In genomic region chr3:46423588-46423987, GRCh38 we compare ENCODE assay signal across 13 cellular contexts. TPM values are rescaled to one million over a fixed set of nuclear protein-coding genes. Genes with fewer than 3 reads are reported as not detected.
A peak's percentile ranks its signal among the peaks of the same experiment; 100 is the strongest.
DNase-seq lines count a peak whose midpoint lies in the region; ATAC-seq and TF ChIP-seq lines count a peak whose summit lies in the region.
"Had no signal": no experiment of that assay in that cellular context is flagged by ENCODE, and none has a peak within 500 bp of the region (broad histone marks: within the 10 kb centered on the region; RNA-seq: fewer than 3 reads in every experiment).

No MANE protein-coding gene starts in this region.

- TF ChIP-seq POLR2A in gastrocnemius medialis (IDR thresholded peaks at IDR 0.05) (no peak), gastroesophageal sphincter (IDR thresholded peaks at IDR 0.05) (no peak)

- no peak for TF ChIP-seq CTCF in epithelial cell of proximal tubule (conservative IDR thresholded peaks at IDR 0.05; ENCODE audit: low read depth, low read length)
- TF ChIP-seq CTCF in gastrocnemius medialis (IDR thresholded peaks at IDR 0.05 in 4 of 5, conservative IDR thresholded peaks at IDR 0.05 in 1 of 5), result no peak
- TF ChIP-seq CTCF in gastroesophageal sphincter (IDR thresholded peaks at IDR 0.05), result no peak

- H3K27ac ChIP-seq in gastrocnemius medialis, result no peak overlapping the region
- no peak overlapping the region for H3K27ac ChIP-seq in gastroesophageal sphincter
- H3K27ac ChIP-seq: pancreas had no signal

- H3K9me3 ChIP-seq in gastrocnemius medialis (no peaks in the 10 kb centered on the region), gastroesophageal sphincter (no peaks in the 10 kb centered on the region)
- H3K9me3 ChIP-seq: pancreas had no signal

- H3K4me1 ChIP-seq in gastrocnemius medialis (no peaks in the 10 kb centered on the region), gastroesophageal sphincter (no peaks in the 10 kb centered on the region)
- H3K4me1 ChIP-seq: pancreas had no signal

- H3K27me3 ChIP-seq in gastrocnemius medialis (no peaks in the 10 kb centered on the region), gastroesophageal sphincter (no peaks in the 10 kb centered on the region)
- H3K27me3 ChIP-seq: pancreas had no signal

- intact Hi-C loops in gastrocnemius medialis (cut with DNase I; ENCODE audit: low total_unique reads), result loop anchor here (10.0 kb wide), 1 partner anchor 139 kb away; no protein-coding TSS in a partner anchor

- DNase-seq in NCI-H2171 treated with DMSO at 0.1 percent for 48 hours (lab: John Stamatoyannopoulos, UW) (peak; percentile 24), NCI-H2171 (lab: John Stamatoyannopoulos, UW) (no peak), NCI-H69 (lab: John Stamatoyannopoulos, UW) (peak; percentile 46), epithelial cell of proximal tubule (ENCODE audit: low read depth) (peak; percentile 59), gastrocnemius medialis (no peak), SIG-M5 treated with dmso at 0.1 percent for 504 hours (lab: John Stamatoyannopoulos, UW; ENCODE audit: unreplicated experiment) (no peak)
- DNase-seq: activated CD8-positive, alpha-beta memory T cell treated with anti-CD3 and anti-CD28 coated beads for 24 hours; activated naive CD4-positive, alpha-beta T cell treated with anti-CD3 and anti-CD28 coated beads for 36 hours; Karpas-422; pancreas; stimulated activated CD8-positive, alpha-beta memory T cell treated with anti-CD3 and anti-CD28 coated beads, Interleukin-4, amount 100 ng/mL, for 48 hours had no signal

- WGBS in gastroesophageal sphincter (ENCODE audit: low coverage in 1 of 2), 2 donors, result 38 to 100% methylated on average over 2 to 4 of the region's 5 CpGs

- ATAC-seq in gastrocnemius medialis (peak; percentile 25 to 55), HG02642 (IDR thresholded peaks at IDR 0.05; ENCODE audit: poor library complexity, unreplicated experiment) (no peak), gastroesophageal sphincter (no peak)
- ATAC-seq: pancreas had no signal

- H3K4me3 ChIP-seq in epithelial cell of proximal tubule (ENCODE audit: low read depth, low read length) (no peak overlapping the region), gastrocnemius medialis (no peak overlapping the region), gastroesophageal sphincter (no peak overlapping the region)
- H3K4me3 ChIP-seq: pancreas had no signal

- no peaks in the 10 kb centered on the region for H3K36me3 ChIP-seq in gastrocnemius medialis
- no peaks in the 10 kb centered on the region for H3K36me3 ChIP-seq in gastroesophageal sphincter
- H3K36me3 ChIP-seq: pancreas had no signal

- TF ChIP-seq EP300 in gastroesophageal sphincter (IDR thresholded peaks at IDR 0.05), result no peak

- in situ Hi-C loops in gastrocnemius medialis (cut with MboI; ENCODE audit: low sequenced_read_pairs in 4 of 4), result no loop called here

RNA-seq across cellular contexts. Expression of gene CCRL2, which starts 16.5 kb away (rescaled TPM):
- not detected in 2 replicates for total RNA-seq in epithelial cell of proximal tubule
- 1 to 10 TPM in 2 of 4 donors, under 1 TPM in 2; 0.29 to 2.5 (median 1.7) TPM for total RNA-seq in gastrocnemius medialis
- total RNA-seq in gastroesophageal sphincter, result 10 to 100 TPM in 1 of 4 donors, 1 to 10 TPM in 1, under 1 TPM in 2; 0.89 to 15.8 (median 1.9) TPM

RNA-seq across cellular contexts. Expression of gene LTF, which starts 41.1 kb away (rescaled TPM):
- total RNA-seq in epithelial cell of proximal tubule, result not detected in 2 replicates
- 1 to 10 TPM in 2 of 4 donors, under 1 TPM in 2; 0.62 to 5.1 (median 1.1) TPM for total RNA-seq in gastrocnemius medialis
- 100 to 1,000 TPM in 1 of 4 donors, 1 to 10 TPM in 3; 1.2 to 198 (median 1.4) TPM for total RNA-seq in gastroesophageal sphincter
- total RNA-seq: activated naive CD4-positive, alpha-beta T cell treated with anti-CD3 and anti-CD28 coated beads for 36 hours had no signal

RNA-seq across cellular contexts. Expression of gene CCR5, which starts 52.8 kb away (rescaled TPM):
- total RNA-seq in epithelial cell of proximal tubule (not detected in 2 replicates), gastrocnemius medialis (under 1 TPM in 3 of 4 donors, not detected in 1; 0.07 to 0.20 (median 0.10) TPM), gastroesophageal sphincter (1 to 10 TPM in 1 of 4 donors, under 1 TPM in 3; 0.23 to 1.8 (median 0.44) TPM)
- total RNA-seq: activated naive CD4-positive, alpha-beta T cell treated with anti-CD3 and anti-CD28 coated beads for 36 hours had no signal

Comparison
In these comparisons a context has a peak if more than half of its experiments do, and no peak if none do; other contexts are left out.
1. DNase-seq: peak in NCI-H2171 treated with DMSO at 0.1 percent for 48 hours (single experiment), NCI-H69 (single experiment) and epithelial cell of proximal tubule (single experiment); none in NCI-H2171 (single experiment), gastrocnemius medialis (0 of 2) and SIG-M5 treated with dmso at 0.1 percent for 504 hours (single experiment).
2. ATAC-seq: peak in gastrocnemius medialis (2 of 2); none in HG02642 (single experiment) and gastroesophageal sphincter (single experiment).